8 cellular contexts compared by ENCODE assay signal in genomic region chr15:75648156-75649000, GRCh38. TPM values are rescaled to one million over a fixed set of nuclear protein-coding genes. Genes with fewer than 3 reads are reported as not detected.
DNase-seq lines count a peak whose midpoint lies in the region; ATAC-seq and TF ChIP-seq lines count a peak whose summit lies in the region.

No MANE protein-coding gene starts in this region.

- H3K4me1 ChIP-seq in foreskin keratinocyte (peaks cover 4% of the 10 kb centered on the region), neuronal stem cell (ENCODE audit: control insufficient read depth in 2 of 2, insufficient read depth in 1 of 2, low read depth in 1 of 2, low read length in 2 of 2) (peaks cover 42 to 44% of the 10 kb centered on the region in 2 donors)

- peaks cover 15% of the 10 kb centered on the region for H3K36me3 Mint-ChIP-seq in WTC11

- H3K4me2 ChIP-seq in neuronal stem cell (ENCODE audit: insufficient read depth, low read length, poor library complexity, severe bottlenecking), result peak overlapping the region; percentile 99

- H3K18ac ChIP-seq in neuronal stem cell (ENCODE audit: low read length), result peak overlapping the region; percentile 92

- peaks cover 59% of the 10 kb centered on the region for H3K4me1 Mint-ChIP-seq in WTC11

- no peaks in the 10 kb centered on the region for H3K9me3 Mint-ChIP-seq in WTC11

- H3K27me3 Mint-ChIP-seq in WTC11 (ENCODE audit: low read depth), result peaks cover 23% of the 10 kb centered on the region

- peak overlapping the region; percentile 79 for H2AK5ac ChIP-seq in neuronal stem cell (ENCODE audit: low read depth, low read length)

- DNase-seq in NCI-H82 (lab: John Stamatoyannopoulos, UW), result peak; percentile 70
- no peak for DNase-seq in NCI-H82 treated with DMSO at 0.1 percent for 48 hours (lab: John Stamatoyannopoulos, UW; ENCODE audit: unreplicated experiment)
- DNase-seq in WTC11 (ENCODE audit: low spot score), result peak; percentile 71
- no peak for DNase-seq in foreskin keratinocyte
- peak; percentile 72 for DNase-seq in neuronal stem cell (ENCODE audit: low spot score)
- DNase-seq in HK-2 (ENCODE audit: unreplicated experiment), result no peak

- H3K4ac ChIP-seq in neuronal stem cell (ENCODE audit: low read length), result no peak overlapping the region

- H3K14ac ChIP-seq in neuronal stem cell (ENCODE audit: low read length), result peak overlapping the region; percentile 77

- H3K27me3 ChIP-seq in foreskin keratinocyte (no peaks in the 10 kb centered on the region), neuronal stem cell (ENCODE audit: control insufficient read depth in 3 of 3, insufficient read depth in 3 of 3, low read depth in 1 of 3, low read length in 3 of 3) (peaks cover 0 to 9% (median 0%) of the 10 kb centered on the region in 3 experiments)

- no peak overlapping the region for H2BK12ac ChIP-seq in neuronal stem cell (ENCODE audit: low read length)

- peak overlapping the region; percentile 99 for H2AFZ ChIP-seq in neuronal stem cell (ENCODE audit: low read length)

- H4K91ac ChIP-seq in neuronal stem cell (ENCODE audit: low read depth, low read length, poor library complexity), result peak overlapping the region; percentile 22

- H2BK120ac ChIP-seq in neuronal stem cell (ENCODE audit: low read depth, low read length), result peak overlapping the region; percentile 27

- peak overlapping the region; percentile 85 for H3K9ac ChIP-seq in neuronal stem cell (ENCODE audit: low read depth, low read length, poor library complexity)

- H3K79me1 ChIP-seq in neuronal stem cell (ENCODE audit: low read depth, low read length), result peaks cover 12% of the 10 kb centered on the region

- H3K36me3 ChIP-seq in neuronal stem cell (replicated peaks in 1 of 2; ENCODE audit: control insufficient read depth in 2 of 2, insufficient read depth in 2 of 2, low read length in 2 of 2), result peaks cover 13 to 35% of the 10 kb centered on the region in 2 donors

- ATAC-seq in WTC11, result peak; percentile 46
- ATAC-seq in foreskin keratinocyte, result peak; percentile 2
- ATAC-seq in HG03097 (IDR thresholded peaks at IDR 0.05; ENCODE audit: low FRiP score, unreplicated experiment), result no peak
- no peak for ATAC-seq in HG03095 (IDR thresholded peaks at IDR 0.05; ENCODE audit: unreplicated experiment)

- H4K8ac ChIP-seq in neuronal stem cell (ENCODE audit: low read depth, low read length), result no peak overlapping the region

- peak overlapping the region; percentile 91 for H3K4me3 Mint-ChIP-seq in WTC11

- H2BK5ac ChIP-seq in neuronal stem cell (ENCODE audit: low read length), result peak overlapping the region; percentile 97

- H3K27ac ChIP-seq in foreskin keratinocyte (peak overlapping the region; percentile 86), neuronal stem cell (replicated peaks; ENCODE audit: low read length) (peak overlapping the region; percentile 93)

- H2BK15ac ChIP-seq in neuronal stem cell (ENCODE audit: low read length), result peak overlapping the region; percentile 42

- peak overlapping the region; percentile 96 to 98 for H3K4me3 ChIP-seq in neuronal stem cell (ENCODE audit: low read length in 2 of 2)

- H3K23ac ChIP-seq in neuronal stem cell (ENCODE audit: low read depth, low read length, poor library complexity), result peak overlapping the region; percentile 44

- TF ChIP-seq CTCF in WTC11 (IDR thresholded peaks at IDR 0.05), result no peak; the same call in 1 of the 2 replicates
- TF ChIP-seq CTCF in foreskin keratinocyte (conservative IDR thresholded peaks at IDR 0.05), result no peak

- no CpG with 5 or more reads among the region's 34 CpGs for WGBS in neuronal stem cell (ENCODE audit: extremely low coverage in 2 of 2, insufficient read length in 2 of 2, insufficient replicate concordance in 1 of 2), 2 donors

- peak overlapping the region; percentile 98 for H3K27ac Mint-ChIP-seq in WTC11

- no peaks in the 10 kb centered on the region for H3K9me3 ChIP-seq in neuronal stem cell (replicated peaks in 1 of 2; ENCODE audit: control insufficient read depth in 2 of 2, insufficient read depth in 1 of 2, low read depth in 1 of 2, low read length in 2 of 2)

- POLR2A ChIA-PET in WTC11 (lab: Charles Lee), result interaction anchor here (0.7 to 2.6 kb wide), 13 partner anchors 8 to 860 kb away, joined by 3 to 34 read pairs (median 4); partner anchors contain the start of genes IMP3, PTPN9, SIN3A and SNUPN

- CTCF ChIA-PET in WTC11 (lab: Charles Lee), result interaction anchor here (0.6 to 2.6 kb wide), 24 partner anchors 10 to 280 kb away, joined by 3 to 18 read pairs (median 7); partner anchors contain the start of genes MAN2C1, PTPN9, SIN3A and SNUPN

TF ChIP-seq in WTC11, 78 proteins besides CTCF, POLR2A, EP300 and RAD21:
- 0 out of 2 replicates have a peak, but pooled peaks have one; percentile 1 for TF ChIP-seq PRDM15 (CRISPR knock-in tag; IDR thresholded peaks at IDR 0.05)
- no peak for TF ChIP-seq MLX (CRISPR knock-in tag; IDR thresholded peaks at IDR 0.05)
TF ChIP-seq in WTC11: peak in this region for 1.

RNA-seq across cellular contexts. Expression of gene SNX33, which starts 0.7 kb away (rescaled TPM):
- total RNA-seq in WTC11 (2021), result 17.8 to 19.8 TPM (median 18.9 TPM) in 3 replicates
- 26.7 and 28.9 TPM in 2 replicates for total RNA-seq in foreskin keratinocyte
- polyA plus RNA-seq in foreskin keratinocyte, result 26.2 and 28.3 TPM in 2 replicates
- 9.8 TPM for polyA plus RNA-seq in neuronal stem cell (2013, experiment 1 of 2)
- 10.7 TPM for polyA plus RNA-seq in neuronal stem cell (2013, experiment 2 of 2)

RNA-seq across cellular contexts. Expression of gene IMP3, which starts 8.4 kb away (rescaled TPM):
- total RNA-seq in WTC11 (2021), result 93.7 to 107 TPM (median 94.8 TPM) in 3 replicates
- total RNA-seq in foreskin keratinocyte, result 91.3 and 101 TPM in 2 replicates
- 105 and 115 TPM in 2 replicates for polyA plus RNA-seq in foreskin keratinocyte
- polyA plus RNA-seq in neuronal stem cell (2013, experiment 1 of 2), result 51.8 TPM
- polyA plus RNA-seq in neuronal stem cell (2013, experiment 2 of 2), result 51.5 TPM

RNA-seq across cellular contexts. Expression of gene SNUPN, which starts 22.9 kb away (rescaled TPM):
- 25.9 to 28.4 TPM (median 27.9 TPM) in 3 replicates for total RNA-seq in WTC11 (2021)
- total RNA-seq in foreskin keratinocyte, result 21.5 and 22.0 TPM in 2 replicates
- 21.6 and 21.7 TPM in 2 replicates for polyA plus RNA-seq in foreskin keratinocyte
- polyA plus RNA-seq in neuronal stem cell (2013, experiment 1 of 2), result 15.5 TPM
- polyA plus RNA-seq in neuronal stem cell (2013, experiment 2 of 2), result 14.9 TPM

Comparison
In these comparisons a context has a peak if more than half of its experiments do, and no peak if none do; other contexts are left out.
1. DNase-seq: peak in NCI-H82 (single experiment), WTC11 (single experiment) and neuronal stem cell (single experiment); none in NCI-H82 treated with DMSO at 0.1 percent for 48 hours (single experiment), foreskin keratinocyte (0 of 2) and HK-2 (single experiment).
2. ATAC-seq: peak in WTC11 (single experiment) and foreskin keratinocyte (single experiment); none in HG03097 (single experiment) and HG03095 (single experiment).